Comparison of ENCODE assay signal across 1 cellular context in the genomic region with DNA sequence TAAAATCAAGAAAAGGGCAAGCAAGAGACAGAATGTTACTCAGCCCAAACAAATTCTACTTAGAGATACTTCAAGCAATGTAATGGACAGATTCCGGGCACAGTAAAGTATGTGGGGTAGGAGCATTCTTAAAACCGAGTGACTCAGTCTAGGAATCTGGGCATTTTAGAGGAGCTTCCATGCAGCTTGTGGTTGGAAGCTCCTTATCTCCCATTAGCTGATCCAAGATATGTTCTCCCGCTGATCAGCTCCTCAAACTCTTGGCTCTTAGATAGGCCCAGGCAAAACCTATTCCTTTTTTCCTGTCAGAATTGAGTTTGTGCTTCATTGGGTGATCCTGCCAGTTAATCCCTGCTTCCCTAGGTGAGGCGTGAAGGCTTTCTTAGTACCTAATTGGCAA.
TF ChIP-seq lines count a peak whose summit lies in the region.

No MANE protein-coding gene starts in this region.

TF ChIP-seq in SK-N-SH, 30 proteins besides CTCF, POLR2A, EP300 and RAD21 (continued from another document):
- TF ChIP-seq MEF2A (IDR thresholded peaks at IDR 0.05; ENCODE audit: borderline replicate concordance, low read depth) (no peak), GABPA (IDR thresholded peaks at IDR 0.05; ENCODE audit: low read depth) (no peak), SMC3 (IDR thresholded peaks at IDR 0.05; ENCODE audit: low read depth, low read length) (no peak), FOXM1 (IDR thresholded peaks at IDR 0.05; ENCODE audit: low read depth) (no peak), FOSL2 (IDR thresholded peaks at IDR 0.05; ENCODE audit: borderline replicate concordance, low read depth) (peak; percentile 75; the same call in 1 of the 2 replicates), GATA2 (CRISPR knock-in tag; IDR thresholded peaks at IDR 0.05) (no peak), RXRA (IDR thresholded peaks at IDR 0.05; ENCODE audit: borderline replicate concordance, low read depth) (0 out of 2 replicates have a peak, but pooled peaks have one; percentile 38), TCF12 (IDR thresholded peaks at IDR 0.05) (peak; percentile 67), FOXJ3 (CRISPR knock-in tag; IDR thresholded peaks at IDR 0.05) (no peak), JUND (IDR thresholded peaks at IDR 0.05) (peak; percentile 61), RFX5 (IDR thresholded peaks at IDR 0.05; ENCODE audit: low read length) (no peak), NFIC (IDR thresholded peaks at IDR 0.05; ENCODE audit: borderline replicate concordance) (peak; percentile 48; the same call in 1 of the 2 replicates), TEAD4 (IDR thresholded peaks at IDR 0.05; ENCODE audit: borderline replicate concordance, insufficient read depth) (peak; percentile 74; the same call in 1 of the 2 replicates), ELF1 (IDR thresholded peaks at IDR 0.05) (no peak), YY1 (IDR thresholded peaks at IDR 0.05; ENCODE audit: low read depth) (no peak), NRF1 (IDR thresholded peaks at IDR 0.05; ENCODE audit: low read depth, low read length) (no peak), SIN3A (IDR thresholded peaks at IDR 0.05; ENCODE audit: borderline replicate concordance, low read depth, low read length) (no peak), TAF1 (IDR thresholded peaks at IDR 0.05; ENCODE audit: borderline replicate concordance, low read depth, low read length) (no peak), RCOR1 (IDR thresholded peaks at IDR 0.05; ENCODE audit: low read length) (no peak), CHD2 (IDR thresholded peaks at IDR 0.05; ENCODE audit: low read length, partially characterized antibody) (no peak)
- TF ChIP-seq, protein P1, sequence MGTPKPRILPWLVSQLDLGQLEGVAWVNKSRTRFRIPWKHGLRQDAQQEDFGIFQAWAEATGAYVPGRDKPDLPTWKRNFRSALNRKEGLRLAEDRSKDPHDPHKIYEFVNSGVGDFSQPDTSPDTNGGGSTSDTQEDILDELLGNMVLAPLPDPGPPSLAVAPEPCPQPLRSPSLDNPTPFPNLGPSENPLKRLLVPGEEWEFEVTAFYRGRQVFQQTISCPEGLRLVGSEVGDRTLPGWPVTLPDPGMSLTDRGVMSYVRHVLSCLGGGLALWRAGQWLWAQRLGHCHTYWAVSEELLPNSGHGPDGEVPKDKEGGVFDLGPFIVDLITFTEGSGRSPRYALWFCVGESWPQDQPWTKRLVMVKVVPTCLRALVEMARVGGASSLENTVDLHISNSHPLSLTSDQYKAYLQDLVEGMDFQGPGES (IDR thresholded peaks at IDR 0.05; ENCODE audit: low read depth, low read length) = no peak
- TF ChIP-seq, protein P2, sequence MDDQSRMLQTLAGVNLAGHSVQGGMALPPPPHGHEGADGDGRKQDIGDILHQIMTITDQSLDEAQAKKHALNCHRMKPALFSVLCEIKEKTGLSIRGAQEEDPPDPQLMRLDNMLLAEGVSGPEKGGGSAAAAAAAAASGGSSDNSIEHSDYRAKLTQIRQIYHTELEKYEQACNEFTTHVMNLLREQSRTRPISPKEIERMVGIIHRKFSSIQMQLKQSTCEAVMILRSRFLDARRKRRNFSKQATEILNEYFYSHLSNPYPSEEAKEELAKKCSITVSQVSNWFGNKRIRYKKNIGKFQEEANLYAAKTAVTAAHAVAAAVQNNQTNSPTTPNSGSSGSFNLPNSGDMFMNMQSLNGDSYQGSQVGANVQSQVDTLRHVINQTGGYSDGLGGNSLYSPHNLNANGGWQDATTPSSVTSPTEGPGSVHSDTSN (IDR thresholded peaks at IDR 0.05) = peak; percentile 52
- TF ChIP-seq, protein P3, sequence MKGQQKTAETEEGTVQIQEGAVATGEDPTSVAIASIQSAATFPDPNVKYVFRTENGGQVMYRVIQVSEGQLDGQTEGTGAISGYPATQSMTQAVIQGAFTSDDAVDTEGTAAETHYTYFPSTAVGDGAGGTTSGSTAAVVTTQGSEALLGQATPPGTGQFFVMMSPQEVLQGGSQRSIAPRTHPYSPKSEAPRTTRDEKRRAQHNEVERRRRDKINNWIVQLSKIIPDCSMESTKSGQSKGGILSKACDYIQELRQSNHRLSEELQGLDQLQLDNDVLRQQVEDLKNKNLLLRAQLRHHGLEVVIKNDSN (IDR thresholded peaks at IDR 0.05; ENCODE audit: borderline replicate concordance, low read depth) = no peak
- TF ChIP-seq, protein P4, sequence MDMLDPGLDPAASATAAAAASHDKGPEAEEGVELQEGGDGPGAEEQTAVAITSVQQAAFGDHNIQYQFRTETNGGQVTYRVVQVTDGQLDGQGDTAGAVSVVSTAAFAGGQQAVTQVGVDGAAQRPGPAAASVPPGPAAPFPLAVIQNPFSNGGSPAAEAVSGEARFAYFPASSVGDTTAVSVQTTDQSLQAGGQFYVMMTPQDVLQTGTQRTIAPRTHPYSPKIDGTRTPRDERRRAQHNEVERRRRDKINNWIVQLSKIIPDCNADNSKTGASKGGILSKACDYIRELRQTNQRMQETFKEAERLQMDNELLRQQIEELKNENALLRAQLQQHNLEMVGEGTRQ (IDR thresholded peaks at IDR 0.05; ENCODE audit: borderline replicate concordance, low read depth, low read length) = no peak
- TF ChIP-seq, protein P5, sequence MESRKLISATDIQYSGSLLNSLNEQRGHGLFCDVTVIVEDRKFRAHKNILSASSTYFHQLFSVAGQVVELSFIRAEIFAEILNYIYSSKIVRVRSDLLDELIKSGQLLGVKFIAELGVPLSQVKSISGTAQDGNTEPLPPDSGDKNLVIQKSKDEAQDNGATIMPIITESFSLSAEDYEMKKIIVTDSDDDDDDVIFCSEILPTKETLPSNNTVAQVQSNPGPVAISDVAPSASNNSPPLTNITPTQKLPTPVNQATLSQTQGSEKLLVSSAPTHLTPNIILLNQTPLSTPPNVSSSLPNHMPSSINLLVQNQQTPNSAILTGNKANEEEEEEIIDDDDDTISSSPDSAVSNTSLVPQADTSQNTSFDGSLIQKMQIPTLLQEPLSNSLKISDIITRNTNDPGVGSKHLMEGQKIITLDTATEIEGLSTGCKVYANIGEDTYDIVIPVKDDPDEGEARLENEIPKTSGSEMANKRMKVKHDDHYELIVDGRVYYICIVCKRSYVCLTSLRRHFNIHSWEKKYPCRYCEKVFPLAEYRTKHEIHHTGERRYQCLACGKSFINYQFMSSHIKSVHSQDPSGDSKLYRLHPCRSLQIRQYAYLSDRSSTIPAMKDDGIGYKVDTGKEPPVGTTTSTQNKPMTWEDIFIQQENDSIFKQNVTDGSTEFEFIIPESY (IDR thresholded peaks at IDR 0.05; ENCODE audit: borderline replicate concordance, low read depth) = no peak
- TF ChIP-seq, protein P6, sequence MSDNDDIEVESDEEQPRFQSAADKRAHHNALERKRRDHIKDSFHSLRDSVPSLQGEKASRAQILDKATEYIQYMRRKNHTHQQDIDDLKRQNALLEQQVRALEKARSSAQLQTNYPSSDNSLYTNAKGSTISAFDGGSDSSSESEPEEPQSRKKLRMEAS (IDR thresholded peaks at IDR 0.05; ENCODE audit: low read depth) = no peak
